Comparison of ENCODE assay signal across 8 cellular contexts in genomic region chr6:170344631-170345576, GRCh38. TPM values are rescaled to one million over a fixed set of nuclear protein-coding genes. Genes with fewer than 3 reads are reported as not detected.
DNase-seq lines count a peak whose midpoint lies in the region; ATAC-seq and TF ChIP-seq lines count a peak whose summit lies in the region.

No MANE protein-coding gene starts in this region.

- ATAC-seq in body of pancreas (peak; percentile 58), HG02973 (IDR thresholded peaks at IDR 0.05; ENCODE audit: unreplicated experiment) (no peak), GM21825 (IDR thresholded peaks at IDR 0.05; ENCODE audit: unreplicated experiment) (no peak)

- peaks cover 4% of the 10 kb centered on the region for H3K4me1 ChIP-seq in body of pancreas

- H3K27me3 ChIP-seq in body of pancreas, result no peaks in the 10 kb centered on the region

- H3K36me3 ChIP-seq in body of pancreas (replicated peaks in 1 of 2; ENCODE audit: insufficient read depth in 1 of 2, low read depth in 2 of 2), result peaks cover 0 to 5% of the 10 kb centered on the region in 2 donors

- H3K9me3 ChIP-seq in body of pancreas, result no peaks in the 10 kb centered on the region

- TF ChIP-seq RAD21 in Ishikawa (IDR thresholded peaks at IDR 0.05; ENCODE audit: low read depth), result no peak

- intact Hi-C loops in body of pancreas (cut with DNase I), result no loop called here

- TF ChIP-seq EP300 in Ishikawa (IDR thresholded peaks at IDR 0.05; ENCODE audit: borderline replicate concordance), result peak; percentile 61; the same call in 1 of the 2 replicates

- TF ChIP-seq CTCF in body of pancreas (IDR thresholded peaks at IDR 0.05) (no peak), coronary artery (IDR thresholded peaks at IDR 0.05) (no peak)

- WGBS in body of pancreas, 2 donors, result 80 to 81% methylated on average over 10 of the region's 10 CpGs

- H3K27ac ChIP-seq in body of pancreas (peak overlapping the region in 1 of 4 donors; percentile 20), coronary artery (peak overlapping the region in 1 of 2 donors; percentile 32)

- TF ChIP-seq POLR2A in body of pancreas (IDR thresholded peaks at IDR 0.05), result no peak

- H3K4me3 ChIP-seq in body of pancreas (no peak overlapping the region), coronary artery (no peak overlapping the region)

- peak; percentile 13 for DNase-seq in NOMO-1 treated with DMSO at 0.1 percent for 48 hours (lab: John Stamatoyannopoulos, UW; ENCODE audit: unreplicated experiment)
- DNase-seq in NOMO-1 treated with dmso at 0.1 percent for 144 hours (lab: John Stamatoyannopoulos, UW; ENCODE audit: unreplicated experiment), result no peak
- peak in 1 of 4 donors; percentile 25 for DNase-seq in body of pancreas
- peak; percentile 95 to 98 for DNase-seq in lung microvascular endothelial cell (ENCODE audit: low read depth in 2 of 2)
- no peak for DNase-seq in coronary artery (ENCODE audit: low spot score)

TF ChIP-seq in Ishikawa, 13 proteins besides CTCF, POLR2A, EP300 and RAD21:
- no peak for TF ChIP-seq USF1 (IDR thresholded peaks at IDR 0.05)
- TF ChIP-seq NFIC (IDR thresholded peaks at IDR 0.05), result no peak
- no peak for TF ChIP-seq CEBPB (IDR thresholded peaks at IDR 0.05)
- TF ChIP-seq CREB1 (IDR thresholded peaks at IDR 0.05; ENCODE audit: low read depth), result no peak
- peak; percentile 35; the same call in 1 of the 2 replicates for TF ChIP-seq TEAD4 (IDR thresholded peaks at IDR 0.05)
- TF ChIP-seq TAF1 (IDR thresholded peaks at IDR 0.05; ENCODE audit: low read depth), result no peak
- peak; percentile 36 for TF ChIP-seq TCF12 (IDR thresholded peaks at IDR 0.05; ENCODE audit: low read depth)
- TF ChIP-seq EGR1 (IDR thresholded peaks at IDR 0.05), result no peak
- TF ChIP-seq, protein P1, sequence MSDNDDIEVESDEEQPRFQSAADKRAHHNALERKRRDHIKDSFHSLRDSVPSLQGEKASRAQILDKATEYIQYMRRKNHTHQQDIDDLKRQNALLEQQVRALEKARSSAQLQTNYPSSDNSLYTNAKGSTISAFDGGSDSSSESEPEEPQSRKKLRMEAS (IDR thresholded peaks at IDR 0.05), result 0 out of 2 replicates have a peak, but pooled peaks have one; percentile 7
- TF ChIP-seq FOXM1 (IDR thresholded peaks at IDR 0.05; ENCODE audit: borderline replicate concordance, low read depth), result peak; percentile 14; the same call in 1 of the 2 replicates
- TF ChIP-seq YY1 (IDR thresholded peaks at IDR 0.05; ENCODE audit: low read depth), result no peak
- TF ChIP-seq ZBTB7A (IDR thresholded peaks at IDR 0.05; ENCODE audit: low read depth), result no peak
- no peak for TF ChIP-seq REST (IDR thresholded peaks at IDR 0.05; ENCODE audit: low read depth)

RNA-seq across cellular contexts. Expression of gene FAM120B, which starts 38.3 kb away (rescaled TPM):
- total RNA-seq in body of pancreas, result 10 to 100 TPM; 15.6 to 29.0 TPM
- total RNA-seq in lung microvascular endothelial cell, result 9.4 and 10.9 TPM in 2 replicates

RNA-seq across cellular contexts. Expression of gene DLL1, which starts 54.0 kb away (rescaled TPM):
- total RNA-seq in body of pancreas, result 10 to 100 TPM in 1 of 2 donors, 1 to 10 TPM in 1; 6.0 to 13.2 TPM
- 3.0 and 3.9 TPM in 2 replicates for total RNA-seq in lung microvascular endothelial cell

Comparison
In these comparisons a context has a peak if more than half of its experiments do, and no peak if none do; other contexts are left out.
1. DNase-seq: peak in NOMO-1 treated with DMSO at 0.1 percent for 48 hours (single experiment) and lung microvascular endothelial cell (2 of 2); none in NOMO-1 treated with dmso at 0.1 percent for 144 hours (single experiment) and coronary artery (single experiment).